Comparison of ENCODE assay signal across 8 cellular contexts in genomic region chr1:27322569-27323116, GRCh38. TPM values are rescaled to one million over a fixed set of nuclear protein-coding genes. Genes with fewer than 3 reads are reported as not detected.
A peak's percentile ranks its signal among the peaks of the same experiment; 100 is the strongest.
DNase-seq lines count a peak whose midpoint lies in the region; ATAC-seq and TF ChIP-seq lines count a peak whose summit lies in the region.

No MANE protein-coding gene starts in this region.

- 2% methylated on average over 5 to 9 of the region's 9 CpGs for WGBS in testis, 2 donors

- CTCF ChIA-PET in activated CD4-positive, alpha-beta T cell treated with anti-CD3 and anti-CD28 coated beads for 36 hours (lab: Charles Lee) = interaction anchor here (0.7 to 2.7 kb wide), 10 partner anchors 9 to 274 kb away, joined by 3 to 23 read pairs (median 6); partner anchors contain the start of gene GPR3

- H3K27me3 ChIP-seq in testis = no peaks in the 10 kb centered on the region

- peaks cover 14% of the 10 kb centered on the region for H3K4me1 ChIP-seq in testis

- no peaks in the 10 kb centered on the region for H3K9me3 Mint-ChIP-seq in activated CD4-positive, alpha-beta T cell treated with anti-CD3 and anti-CD28 coated beads for 36 hours (ENCODE audit: low read depth)
- no peaks in the 10 kb centered on the region for H3K9me3 Mint-ChIP-seq in activated T-helper 17 cell treated with anti-CD3 and anti-CD28 coated beads, Interleukin-2, amount 50 U/mL, for 72 hours
- H3K9me3 Mint-ChIP-seq in immature natural killer cell = peaks cover 0 to 2% (median 0%) of the 10 kb centered on the region in 6 donors

- peak overlapping the region; percentile 89 to 94 for H3K4me3 ChIP-seq in testis

- no peak for TF ChIP-seq CTCF in testis (IDR thresholded peaks at IDR 0.05)

- peaks cover 44% of the 10 kb centered on the region for H3K4me1 Mint-ChIP-seq in activated CD4-positive, alpha-beta T cell treated with anti-CD3 and anti-CD28 coated beads for 36 hours
- peaks cover 18% of the 10 kb centered on the region for H3K4me1 Mint-ChIP-seq in activated T-helper 17 cell treated with anti-CD3 and anti-CD28 coated beads, Interleukin-2, amount 50 U/mL, for 72 hours
- peaks cover 50 to 59% of the 10 kb centered on the region in 2 donors for H3K4me1 Mint-ChIP-seq in immature natural killer cell

- peak overlapping the region; percentile 94 for H3K4me3 Mint-ChIP-seq in activated CD4-positive, alpha-beta T cell treated with anti-CD3 and anti-CD28 coated beads for 36 hours
- H3K4me3 Mint-ChIP-seq in activated T-helper 17 cell treated with anti-CD3 and anti-CD28 coated beads, Interleukin-2, amount 50 U/mL, for 72 hours = peak overlapping the region; percentile 91
- peak overlapping the region; percentile 94 to 97 (median 96) for H3K4me3 Mint-ChIP-seq in immature natural killer cell

- POLR2A ChIA-PET in activated CD4-positive, alpha-beta T cell treated with anti-CD3 and anti-CD28 coated beads for 36 hours (lab: Charles Lee) = interaction anchor here (0.6 to 0.7 kb wide), 2 partner anchors 24 to 336 kb away, joined by 3 to 9 read pairs; no protein-coding TSS in a partner anchor

- peak overlapping the region; percentile 78 to 85 for H3K27ac ChIP-seq in testis

- H3K9me3 ChIP-seq in testis = no peaks in the 10 kb centered on the region

- H3K36me3 ChIP-seq in testis (ENCODE audit: low read depth, missing control alignments) = no peaks in the 10 kb centered on the region

- H3K27ac Mint-ChIP-seq in activated CD4-positive, alpha-beta T cell treated with anti-CD3 and anti-CD28 coated beads for 36 hours = peak overlapping the region; percentile 90
- H3K27ac Mint-ChIP-seq in activated T-helper 17 cell treated with anti-CD3 and anti-CD28 coated beads, Interleukin-2, amount 50 U/mL, for 72 hours = peak overlapping the region; percentile 92
- peak overlapping the region; percentile 93 to 97 (median 95) for H3K27ac Mint-ChIP-seq in immature natural killer cell

- TF ChIP-seq POLR2A in testis (IDR thresholded peaks at IDR 0.05) = no peak

- H3K27me3 Mint-ChIP-seq in activated CD4-positive, alpha-beta T cell treated with anti-CD3 and anti-CD28 coated beads for 36 hours = no peaks in the 10 kb centered on the region
- H3K27me3 Mint-ChIP-seq in activated T-helper 17 cell treated with anti-CD3 and anti-CD28 coated beads, Interleukin-2, amount 50 U/mL, for 72 hours = peaks cover 8% of the 10 kb centered on the region
- H3K27me3 Mint-ChIP-seq in immature natural killer cell (ENCODE audit: low read depth in 3 of 3) = peaks cover 0 to 18% (median 5%) of the 10 kb centered on the region in 3 donors

- DNase-seq in activated CD4-positive, alpha-beta T cell treated with anti-CD3 and anti-CD28 coated beads for 36 hours = no peak
- no peak for DNase-seq in activated CD4-positive, alpha-beta T cell treated with anti-CD3 and anti-CD28 coated beads for 4 hours
- DNase-seq in immature natural killer cell (no peak), testis (no peak), pons (ENCODE audit: low spot score) (no peak)

- no peak for ATAC-seq in activated CD4-positive, alpha-beta T cell treated with anti-CD3 and anti-CD28 coated beads for 36 hours
- ATAC-seq in activated T-helper 17 cell treated with anti-CD3 and anti-CD28 coated beads, Interleukin-2, amount 50 U/mL, for 72 hours (replicated peaks) = no peak
- ATAC-seq in HG02852 (IDR thresholded peaks at IDR 0.05; ENCODE audit: unreplicated experiment) = no peak
- ATAC-seq in GM19467 (IDR thresholded peaks at IDR 0.05; ENCODE audit: unreplicated experiment) = no peak

- intact Hi-C loops in activated CD4-positive, alpha-beta T cell treated with anti-CD3 and anti-CD28 coated beads for 36 hours (cut with DNase I, micrococcal nuclease) = loop anchor here (1.0 to 10.0 kb wide), 14 partner anchors 18 to 1320 kb away; partner anchors contain the start of genes AHDC1 (in 2 of the 2), FAM76A (in 1 of the 2), GPR3 (in 1 of the 2) and MAP3K6 (in 1 of the 2)
- intact Hi-C loops in testis (cut with DNase I; ENCODE audit: low total_unique reads) = no loop called here

- H3K36me3 Mint-ChIP-seq in activated CD4-positive, alpha-beta T cell treated with anti-CD3 and anti-CD28 coated beads for 36 hours (ENCODE audit: low read depth) = peaks cover 29% of the 10 kb centered on the region
- H3K36me3 Mint-ChIP-seq in activated T-helper 17 cell treated with anti-CD3 and anti-CD28 coated beads, Interleukin-2, amount 50 U/mL, for 72 hours (ENCODE audit: low read depth) = peaks cover 41% of the 10 kb centered on the region
- peaks cover 0 to 15% (median 0%) of the 10 kb centered on the region in 3 donors for H3K36me3 Mint-ChIP-seq in immature natural killer cell

RNA-seq across cellular contexts. Expression of gene TMEM222, which starts 0.7 kb away (rescaled TPM):
- total RNA-seq in activated CD4-positive, alpha-beta T cell treated with anti-CD3 and anti-CD28 coated beads for 36 hours = 10 to 100 TPM; 27.5 to 31.2 TPM
- 10 to 100 TPM; 29.0 to 39.6 TPM for total RNA-seq in activated T-helper 17 cell treated with anti-CD3 and anti-CD28 coated beads, Interleukin-2, amount 50 U/mL, for 72 hours
- polyA plus RNA-seq in immature natural killer cell (10 to 100 TPM; 56.0 to 99.3 (median 69.8) TPM), testis (ENCODE audit: insufficient read depth, low read depth, low replicate concordance) (81.6 TPM)
- 10 to 100 TPM; 41.4 to 67.5 TPM for total RNA-seq in testis

RNA-seq across cellular contexts. Expression of gene SYTL1, which starts 19.2 kb away (rescaled TPM):
- 10 to 100 TPM; 21.4 to 26.1 TPM for total RNA-seq in activated CD4-positive, alpha-beta T cell treated with anti-CD3 and anti-CD28 coated beads for 36 hours
- total RNA-seq in activated T-helper 17 cell treated with anti-CD3 and anti-CD28 coated beads, Interleukin-2, amount 50 U/mL, for 72 hours = 10 to 100 TPM; 26.0 to 43.4 TPM
- 100 to 1,000 TPM; 157 to 211 (median 158) TPM for polyA plus RNA-seq in immature natural killer cell
- total RNA-seq in testis = 1 to 10 TPM; 2.3 to 5.4 TPM
- 6.0 TPM for polyA plus RNA-seq in testis (ENCODE audit: insufficient read depth, low read depth, low replicate concordance)

RNA-seq across cellular contexts. Expression of gene MAP3K6, which starts 44.1 kb away (rescaled TPM):
- 1 to 10 TPM; 6.5 to 8.8 TPM for total RNA-seq in activated CD4-positive, alpha-beta T cell treated with anti-CD3 and anti-CD28 coated beads for 36 hours
- total RNA-seq in activated T-helper 17 cell treated with anti-CD3 and anti-CD28 coated beads, Interleukin-2, amount 50 U/mL, for 72 hours = 10 to 100 TPM in 1 of 2 donors, 1 to 10 TPM in 1; 7.3 to 15.2 TPM
- 1 to 10 TPM; 2.0 to 5.1 (median 3.6) TPM for polyA plus RNA-seq in immature natural killer cell
- 10 to 100 TPM; 18.8 to 31.7 TPM for total RNA-seq in testis
- polyA plus RNA-seq in testis (ENCODE audit: insufficient read depth, low read depth, low replicate concordance) = 18.4 TPM

RNA-seq across cellular contexts. Expression of gene FCN3, which starts 52.0 kb away (rescaled TPM):
- total RNA-seq in activated CD4-positive, alpha-beta T cell treated with anti-CD3 and anti-CD28 coated beads for 36 hours = not detected
- not detected for total RNA-seq in activated T-helper 17 cell treated with anti-CD3 and anti-CD28 coated beads, Interleukin-2, amount 50 U/mL, for 72 hours
- polyA plus RNA-seq in immature natural killer cell = not detected
- total RNA-seq in testis = 1 to 10 TPM; 3.6 to 6.9 TPM
- 0.54 TPM for polyA plus RNA-seq in testis (ENCODE audit: insufficient read depth, low read depth, low replicate concordance)
